18 cellular contexts compared by ENCODE assay signal in the genomic region with DNA sequence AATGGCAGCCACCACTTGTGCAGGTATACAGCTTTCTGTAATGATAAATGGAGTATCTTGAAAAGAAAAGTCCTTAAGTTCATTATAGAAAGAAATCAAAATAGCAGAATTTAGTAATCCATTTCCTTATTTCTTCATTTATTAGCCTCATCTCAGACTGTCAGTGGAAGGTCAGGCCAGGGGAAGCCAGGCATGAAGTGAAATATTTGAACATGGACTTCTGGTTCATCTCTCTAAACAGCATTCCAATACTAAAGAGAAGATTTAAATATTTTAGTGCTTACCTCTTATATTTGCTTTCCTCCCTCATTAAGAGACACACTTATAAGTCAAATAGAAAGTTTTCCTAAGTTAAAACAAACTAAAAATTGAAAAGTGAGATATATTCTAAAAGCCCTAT.
"Had no signal": no experiment of that assay in that cellular context is flagged by ENCODE, and none has a peak within 500 bp of the region (broad histone marks: within the 10 kb centered on the region; RNA-seq: fewer than 3 reads in every experiment).

No MANE protein-coding gene starts in this region.

- H3K27ac ChIP-seq: adrenal gland, right lobe of liver, upper lobe of right lung had no signal

- H3K27ac Mint-ChIP-seq: activated naive CD4-positive, alpha-beta T cell treated with anti-CD3 and anti-CD28 coated beads, Interleukin-2, amount 10 ng/mL, durations not matched to agents 7 days and 5 days; activated T-helper 1 cell treated with anti-CD3 and anti-CD28 coated beads, Interleukin-12 subunit alpha, Interleukin-12 subunit beta, Interleukin-2, Interleukin-4 antibody, amounts not matched to agents 30 ng/mL and 10 ng/mL and 1 ng/mL, durations not matched to agents 14 hours and 24 hours and 36 hours; progenitor cell of endocrine pancreas had no signal

- H3K4me1 ChIP-seq: right lobe of liver had no signal

- H3K27me3 ChIP-seq: adrenal gland, right lobe of liver, spleen, upper lobe of right lung had no signal

- ATAC-seq: activated CD8-positive, alpha-beta T cell treated with anti-CD3 and anti-CD28 coated beads for 36 hours; mucosa of descending colon; right lobe of liver; upper lobe of right lung had no signal

- H3K36me3 ChIP-seq: adrenal gland, right lobe of liver, upper lobe of right lung had no signal

- H3K4me3 ChIP-seq: mucosa of descending colon, right lobe of liver, spleen, upper lobe of right lung had no signal

- H3K9me3 Mint-ChIP-seq: activated CD8-positive, alpha-beta T cell treated with anti-CD3 and anti-CD28 coated beads for 36 hours; activated naive CD4-positive, alpha-beta T cell treated with anti-CD3 and anti-CD28 coated beads, Interleukin-2, amount 10 ng/mL, durations not matched to agents 7 days and 5 days; activated T-helper 1 cell treated with anti-CD3 and anti-CD28 coated beads, Interleukin-12 subunit alpha, Interleukin-12 subunit beta, Interleukin-2, Interleukin-4 antibody, amounts not matched to agents 30 ng/mL and 10 ng/mL and 1 ng/mL, durations not matched to agents 14 hours and 24 hours and 36 hours; brain; naive thymus-derived CD8-positive, alpha-beta T cell had no signal

- H3K4me3 Mint-ChIP-seq: activated naive CD4-positive, alpha-beta T cell treated with anti-CD3 and anti-CD28 coated beads, Interleukin-2, amount 10 ng/mL, durations not matched to agents 7 days and 5 days; activated T-helper 1 cell treated with anti-CD3 and anti-CD28 coated beads, Interleukin-12 subunit alpha, Interleukin-12 subunit beta, Interleukin-2, Interleukin-4 antibody, amounts not matched to agents 30 ng/mL and 10 ng/mL and 1 ng/mL, durations not matched to agents 14 hours and 24 hours and 36 hours had no signal

- H3K9me3 ChIP-seq: adrenal gland, mucosa of descending colon, right lobe of liver, spleen, upper lobe of right lung had no signal

- DNase-seq: activated CD4-positive, alpha-beta T cell treated with anti-CD3 and anti-CD28 coated beads for 4 hours; activated CD8-positive, alpha-beta memory T cell treated with anti-CD3 and anti-CD28 coated beads, Interleukin-2, amount 50 U/mL, for 48 hours; activated CD8-positive, alpha-beta T cell treated with anti-CD3 and anti-CD28 coated beads for 36 hours; activated naive CD4-positive, alpha-beta T cell treated with anti-CD3 and anti-CD28 coated beads, Interleukin-2, amount 10 ng/mL, durations not matched to agents 7 days and 5 days; adrenal gland; hippocampal formation; mammary epithelial cell; mucosa of descending colon; naive thymus-derived CD8-positive, alpha-beta T cell; right lobe of liver; spleen; stimulated activated CD4-positive, alpha-beta T cell treated with anti-CD3 and anti-CD28 coated beads, Interleukin-1b, Interleukin-23, amount 100 ng/mL, for 48 hours; stimulated activated naive CD4-positive, alpha-beta T cell; T-helper 1 cell; upper lobe of right lung had no signal
